24 cellular contexts compared by ENCODE assay signal in genomic region chr19:1047696-1048147, GRCh38. TPM values are rescaled to one million over a fixed set of nuclear protein-coding genes. Genes with fewer than 3 reads are reported as not detected.
"Had no signal": no experiment of that assay in that cellular context is flagged by ENCODE, and none has a peak within 500 bp of the region (broad histone marks: within the 10 kb centered on the region; RNA-seq: fewer than 3 reads in every experiment).

No MANE protein-coding gene starts in this region.

- H3K4me1 ChIP-seq: heart left ventricle, left ventricle myocardium inferior, vagina had no signal

- H3K27me3 ChIP-seq: brain microvascular endothelial cell, foreskin keratinocyte, heart left ventricle, vagina had no signal

- H3K27ac Mint-ChIP-seq: activated CD4-positive, alpha-beta T cell treated with anti-CD3 and anti-CD28 coated beads, Interleukin-2, amount 10 ng/mL, durations not matched to agents 24 days and 14 days; activated CD8-positive, alpha-beta T cell treated with anti-CD3 and anti-CD28 coated beads, Interleukin-2, amount 10 ng/mL, durations not matched to agents 7 days and 5 days; natural killer cell treated with Interleukin-12 subunit alpha and Interleukin-12 subunit beta and Interleukin-15 and Interleukin-18, amount 100 ng/mL, for 72 hours had no signal

- H3K27ac ChIP-seq: brain microvascular endothelial cell, foreskin keratinocyte, heart left ventricle, left ventricle myocardium inferior, tibial nerve, vagina had no signal

- H3K36me3 Mint-ChIP-seq: natural killer cell treated with Interleukin-12 subunit alpha and Interleukin-12 subunit beta and Interleukin-15 and Interleukin-18, amount 100 ng/mL, for 72 hours had no signal

- H3K4me3 Mint-ChIP-seq: activated CD4-positive, alpha-beta T cell treated with anti-CD3 and anti-CD28 coated beads, Interleukin-2, amount 10 ng/mL, durations not matched to agents 24 days and 14 days; activated CD8-positive, alpha-beta T cell treated with anti-CD3 and anti-CD28 coated beads, Interleukin-2, amount 10 ng/mL, durations not matched to agents 7 days and 5 days; central memory CD8-positive, alpha-beta T cell; natural killer cell treated with Interleukin-12 subunit alpha and Interleukin-12 subunit beta and Interleukin-15 and Interleukin-18, amount 100 ng/mL, for 72 hours had no signal

- DNase-seq: activated CD4-positive, alpha-beta T cell treated with anti-CD3 and anti-CD28 coated beads, Interleukin-2, amount 10 ng/mL, durations not matched to agents 24 days and 14 days; activated CD4-positive, CD25-positive, alpha-beta regulatory T cell; activated CD8-positive, alpha-beta T cell treated with anti-CD3 and anti-CD28 coated beads, Interleukin-2, amount 10 ng/mL, durations not matched to agents 7 days and 5 days; activated gamma-delta T cell treated with Interleukin-2 at 50 U/mL for 16 hours; anterior cingulate cortex; brain microvascular endothelial cell; cortex of kidney; effector CD4-positive, alpha-beta T cell; foreskin keratinocyte; heart left ventricle; left ventricle myocardium inferior; mesenchymal stem cell; nucleus accumbens; posterior cingulate gyrus; stimulated activated CD4-positive, alpha-beta T cell treated with anti-CD3 and anti-CD28 coated beads, Interleukin-4, amount 100 ng/mL, for 24 hours; stimulated activated CD8-positive, alpha-beta memory T cell treated with anti-CD3 and anti-CD28 coated beads, Interleukin-4, amount 100 ng/mL, for 48 hours; stimulated activated naive CD4-positive, alpha-beta T cell treated with Interleukin-2 at 50 U/mL for 16 hours; substantia nigra had no signal

- H3K27me3 Mint-ChIP-seq: activated CD4-positive, alpha-beta T cell treated with anti-CD3 and anti-CD28 coated beads, Interleukin-2, amount 10 ng/mL, durations not matched to agents 24 days and 14 days; central memory CD8-positive, alpha-beta T cell; natural killer cell treated with Interleukin-12 subunit alpha and Interleukin-12 subunit beta and Interleukin-15 and Interleukin-18, amount 100 ng/mL, for 72 hours had no signal

- ATAC-seq: activated CD8-positive, alpha-beta T cell treated with anti-CD3 and anti-CD28 coated beads, Interleukin-2, amount 10 ng/mL, durations not matched to agents 7 days and 5 days; foreskin keratinocyte; heart left ventricle; natural killer cell treated with Interleukin-12 subunit alpha and Interleukin-12 subunit beta and Interleukin-15 and Interleukin-18, amount 100 ng/mL, for 72 hours had no signal

- H3K4me3 ChIP-seq: heart left ventricle, left ventricle myocardium inferior, skin epidermis, tibial nerve, vagina had no signal

- H3K36me3 ChIP-seq: brain microvascular endothelial cell, tibial nerve, vagina had no signal

- H3K9me3 Mint-ChIP-seq: activated CD4-positive, alpha-beta T cell treated with anti-CD3 and anti-CD28 coated beads, Interleukin-2, amount 10 ng/mL, durations not matched to agents 24 days and 14 days; central memory CD8-positive, alpha-beta T cell; natural killer cell treated with Interleukin-12 subunit alpha and Interleukin-12 subunit beta and Interleukin-15 and Interleukin-18, amount 100 ng/mL, for 72 hours had no signal

- H3K9me3 ChIP-seq: heart left ventricle, left ventricle myocardium inferior, tibial nerve, vagina had no signal

RNA-seq across cellular contexts. Expression of gene RNU6-2, which starts 26.4 kb away (rescaled TPM):
- total RNA-seq: activated CD4-positive, alpha-beta T cell treated with anti-CD3 and anti-CD28 coated beads, Interleukin-2, amount 10 ng/mL, durations not matched to agents 24 days and 14 days; activated CD8-positive, alpha-beta T cell treated with anti-CD3 and anti-CD28 coated beads, Interleukin-2, amount 10 ng/mL, durations not matched to agents 7 days and 5 days; foreskin keratinocyte; heart left ventricle; left ventricle myocardium inferior; natural killer cell treated with Interleukin-12 subunit alpha and Interleukin-12 subunit beta and Interleukin-15 and Interleukin-18, amount 100 ng/mL, for 72 hours; T-helper 2 cell treated with Interferon-gamma antibody and Interleukin-4, amounts not matched to agents 100 ng/mL and 5 ng/mL, for 36 hours; tibial nerve; vagina had no signal
- polyA plus RNA-seq: foreskin keratinocyte, heart left ventricle had no signal
